1 cellular context compared by ENCODE assay signal in the genomic region with DNA sequence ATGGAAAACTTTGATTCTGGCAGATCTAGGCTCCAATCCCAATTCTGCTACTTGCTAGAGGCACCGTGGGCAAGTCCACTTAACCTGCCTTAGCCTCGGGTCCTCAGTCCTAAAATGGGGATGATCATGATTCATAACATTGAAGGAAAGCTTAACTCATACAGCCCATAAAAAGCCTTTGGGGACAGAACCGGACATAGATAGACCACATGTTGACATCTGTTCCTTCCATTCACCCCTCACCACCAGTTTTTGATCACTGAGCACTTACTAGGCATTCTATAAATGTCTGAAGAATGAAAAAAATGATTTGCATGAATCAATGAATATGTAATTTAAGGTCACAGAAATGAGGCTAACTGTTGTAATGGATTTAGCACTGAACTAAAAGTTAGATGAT.
TF ChIP-seq lines count a peak whose summit lies in the region.

No MANE protein-coding gene starts in this region.

TF ChIP-seq in H1, 55 proteins besides CTCF, POLR2A, EP300 and RAD21:
- no peak for TF ChIP-seq FOSL1 (IDR thresholded peaks at IDR 0.05; ENCODE audit: insufficient read depth, low read depth, low read length)
- TF ChIP-seq RFX5 (IDR thresholded peaks at IDR 0.05; ENCODE audit: borderline replicate concordance, low read depth, low read length) = no peak
- TF ChIP-seq TEAD4 (IDR thresholded peaks at IDR 0.05; ENCODE audit: low read depth, low read length) = no peak
- no peak for TF ChIP-seq EGR1 (IDR thresholded peaks at IDR 0.05; ENCODE audit: borderline replicate concordance, low read depth, low read length)
- no peak for TF ChIP-seq CBX5 (IDR thresholded peaks at IDR 0.05; ENCODE audit: low read depth, low read length)
- TF ChIP-seq PHF8 (conservative IDR thresholded peaks at IDR 0.05; ENCODE audit: low read depth, low read length) = no peak
- no peak for TF ChIP-seq HDAC2 (IDR thresholded peaks at IDR 0.05; ENCODE audit: borderline replicate concordance in 1 of 2, low read depth in 2 of 2, low read length in 2 of 2)
- no peak for TF ChIP-seq BACH1 (IDR thresholded peaks at IDR 0.05; ENCODE audit: low read length)
- no peak for TF ChIP-seq SRF (IDR thresholded peaks at IDR 0.05; ENCODE audit: low read depth, low read length)
- no peak for TF ChIP-seq RXRA (IDR thresholded peaks at IDR 0.05; ENCODE audit: insufficient read depth, low read depth, low read length)
- TF ChIP-seq KDM1A (IDR thresholded peaks at IDR 0.05; ENCODE audit: borderline replicate concordance, low read length) = no peak
- TF ChIP-seq CTBP2 (IDR thresholded peaks at IDR 0.05; ENCODE audit: borderline replicate concordance, insufficient read depth, insufficient read length, low read length) = no peak
- no peak for TF ChIP-seq SP2 (IDR thresholded peaks at IDR 0.05; ENCODE audit: low read length)
TF ChIP-seq in H1: peak in this region for 0.
